9 cellular contexts compared by ENCODE assay signal in genomic region chr17:17001874-17002520, GRCh38. TPM values are rescaled to one million over a fixed set of nuclear protein-coding genes. Genes with fewer than 3 reads are reported as not detected.
DNase-seq lines count a peak whose midpoint lies in the region; ATAC-seq and TF ChIP-seq lines count a peak whose summit lies in the region.
"Had no signal": no experiment of that assay in that cellular context is flagged by ENCODE, and none has a peak within 500 bp of the region (broad histone marks: within the 10 kb centered on the region; RNA-seq: fewer than 3 reads in every experiment).

No MANE protein-coding gene starts in this region.

- DNase-seq in D341Med (ENCODE audit: low spot score) = peak; percentile 87
- peak; percentile 59 for DNase-seq in NCI-H2171 (lab: John Stamatoyannopoulos, UW)
- peak; percentile 78 for DNase-seq in WERI-Rb-1
- DNase-seq in MCF 10A (ENCODE audit: unreplicated experiment) = peak; percentile 80
- DNase-seq in islet precursor cell = peak; percentile 91
- DNase-seq in stimulated activated CD4-positive, alpha-beta T cell treated with anti-CD3 and anti-CD28 coated beads, Interleukin-1b, Interleukin-23, amount 100 ng/mL, for 48 hours = peak; percentile 78

- POLR2A ChIA-PET in MCF 10A (lab: Yijun Ruan, JAX) = interaction anchor here (0.6 kb wide), 1 partner anchor 353 kb away, joined by 3 read pairs; no protein-coding TSS in a partner anchor

- no peak overlapping the region for H3K4me3 ChIP-seq in WERI-Rb-1 (ENCODE audit: low read depth, low read length)

- no peak overlapping the region for H3K27ac ChIP-seq in WERI-Rb-1

- peak; percentile 82 for ATAC-seq in HG02588 (IDR thresholded peaks at IDR 0.05; ENCODE audit: unreplicated experiment)
- ATAC-seq in GM21786 (IDR thresholded peaks at IDR 0.05; ENCODE audit: unreplicated experiment) = no peak

- H3K9me3 Mint-ChIP-seq in MCF 10A (ENCODE audit: unreplicated experiment) = no peaks in the 10 kb centered on the region

- no peaks in the 10 kb centered on the region for H3K9me3 ChIP-seq in WERI-Rb-1 (ENCODE audit: severe bottlenecking)

- no peaks in the 10 kb centered on the region for H3K36me3 ChIP-seq in WERI-Rb-1

- H3K4me1 Mint-ChIP-seq in MCF 10A (ENCODE audit: insufficient read depth, unreplicated experiment) = no peaks in the 10 kb centered on the region

- intact Hi-C loops in MCF 10A (cut with micrococcal nuclease) = loop anchor here (5.0 to 10.0 kb wide), 3 partner anchors 153 to 640 kb away; no protein-coding TSS in a partner anchor

- peak; percentile 85 for TF ChIP-seq CTCF in WERI-Rb-1 (IDR thresholded peaks at IDR 0.05; ENCODE audit: low read depth, low read length)
- peak; percentile 97 for TF ChIP-seq CTCF in MCF 10A (IDR thresholded peaks at IDR 0.05; ENCODE audit: unreplicated experiment)

- no TSS peak for BruUV-seq in MCF 10A (replicated peaks; lab: Mats Ljungman, UMichigan)

- no peaks in the 10 kb centered on the region for H3K36me3 Mint-ChIP-seq in MCF 10A (ENCODE audit: insufficient read depth, unreplicated experiment)
- H3K36me3 Mint-ChIP-seq: activated naive CD8-positive, alpha-beta T cell had no signal

- no peaks in the 10 kb centered on the region for H3K27me3 Mint-ChIP-seq in MCF 10A (ENCODE audit: insufficient read depth, unreplicated experiment)
- H3K27me3 Mint-ChIP-seq: activated naive CD8-positive, alpha-beta T cell had no signal

- H3K4me3 Mint-ChIP-seq in MCF 10A (ENCODE audit: unreplicated experiment) = no peak overlapping the region
- H3K4me3 Mint-ChIP-seq: activated naive CD8-positive, alpha-beta T cell had no signal

- CTCF ChIA-PET in MCF 10A (lab: Yijun Ruan, JAX) = interaction anchor here (0.6 to 1.1 kb wide), 6 partner anchors 39 to 514 kb away, joined by 3 to 4 read pairs (median 3); no protein-coding TSS in a partner anchor

- H3K27ac Mint-ChIP-seq in MCF 10A (ENCODE audit: low read depth, unreplicated experiment) = no peak overlapping the region
- H3K27ac Mint-ChIP-seq: activated naive CD8-positive, alpha-beta T cell had no signal

- no peaks in the 10 kb centered on the region for H3K27me3 ChIP-seq in WERI-Rb-1 (ENCODE audit: insufficient read depth, low read depth, severe bottlenecking)

RNA-seq across cellular contexts. Expression of gene TNFRSF13B, which starts 30.1 kb away (rescaled TPM):
- not detected in 2 replicates for total RNA-seq in MCF 10A (2022)

RNA-seq across cellular contexts. Expression of gene MPRIP, which starts 40.3 kb away (rescaled TPM):
- 214 and 230 TPM in 2 replicates for total RNA-seq in MCF 10A (2022)
